ENCODE assay signal across 20 cellular contexts in the genomic region with DNA sequence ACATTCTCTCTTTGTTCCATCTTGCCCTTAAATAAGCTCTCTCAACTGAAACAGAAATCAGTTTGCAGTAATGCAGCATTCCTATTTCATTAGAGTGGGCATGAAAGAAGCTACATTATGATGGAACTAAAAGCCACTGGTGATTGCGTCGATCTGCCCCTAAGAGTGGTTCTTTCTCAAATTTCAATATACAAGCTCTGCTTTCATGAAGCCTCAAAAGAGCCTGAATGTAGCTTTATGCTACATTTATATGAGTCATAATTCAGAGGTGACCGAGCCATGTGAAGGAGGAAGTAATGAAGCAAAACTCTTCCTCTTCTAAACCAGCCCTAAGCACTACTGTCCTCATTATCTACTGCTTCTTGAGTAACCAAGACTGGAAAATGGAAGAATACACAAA.
A peak's percentile ranks its signal among the peaks of the same experiment; 100 is the strongest.
DNase-seq lines count a peak whose midpoint lies in the region; ATAC-seq lines count a peak whose summit lies in the region.
"Had no signal": no experiment of that assay in that cellular context is flagged by ENCODE, and none has a peak within 500 bp of the region (broad histone marks: within the 10 kb centered on the region; RNA-seq: fewer than 3 reads in every experiment).

No MANE protein-coding gene starts in this region.

- H3K4me1 ChIP-seq in mesenchymal stem cell (ENCODE audit: control insufficient read depth, insufficient read depth, low read depth, low read length), result no peaks in the 10 kb centered on the region

- no peak overlapping the region for H2BK12ac ChIP-seq in mesenchymal stem cell (ENCODE audit: low read length in 2 of 2)

- no peak overlapping the region for H2BK5ac ChIP-seq in mesenchymal stem cell (ENCODE audit: low read depth, low read length, poor library complexity, severe bottlenecking)

- H3K79me1 ChIP-seq in mesenchymal stem cell (replicated peaks; ENCODE audit: low read length, poor library complexity, severe bottlenecking), result no peaks in the 10 kb centered on the region

- no peak overlapping the region for H3K9ac ChIP-seq in mesenchymal stem cell (ENCODE audit: low read length)

- no peak overlapping the region for H2BK15ac ChIP-seq in mesenchymal stem cell (ENCODE audit: low read depth, poor library complexity, severe bottlenecking)

- no peak overlapping the region for H2AFZ ChIP-seq in mesenchymal stem cell (ENCODE audit: low read depth, low read length)

- WGBS in mesenchymal stem cell, result 94% methylated on average over 2 of the region's 3 CpGs

- no peak overlapping the region for H3K4me3 ChIP-seq in mesenchymal stem cell (ENCODE audit: insufficient read depth in 1 of 2, low read depth in 1 of 2, low read length in 2 of 2)
- H3K4me3 ChIP-seq: smooth muscle cell had no signal

- no peak overlapping the region for H2AK5ac ChIP-seq in mesenchymal stem cell (ENCODE audit: low read length, severe bottlenecking)

- no peak overlapping the region for H3K27ac ChIP-seq in mesenchymal stem cell (ENCODE audit: low read length, poor library complexity, severe bottlenecking)
- H3K27ac ChIP-seq: epithelial cell of prostate had no signal

- H4K91ac ChIP-seq in mesenchymal stem cell (ENCODE audit: low read length), result no peak overlapping the region

- in situ Hi-C loops in SK-MEL-5 (cut with HindIII; ENCODE audit: low pct_unique_long_range_greater_than_20kb, low sequenced_read_pairs), result no loop called here

- H3K23ac ChIP-seq in mesenchymal stem cell (ENCODE audit: low read length in 2 of 2), result no peak overlapping the region

- H3K14ac ChIP-seq in mesenchymal stem cell (ENCODE audit: low read length in 2 of 2), result no peak overlapping the region

- H4K8ac ChIP-seq in mesenchymal stem cell (ENCODE audit: low read length), result no peak overlapping the region

- H3K27me3 ChIP-seq in mesenchymal stem cell (ENCODE audit: control insufficient read depth in 1 of 2, insufficient read depth in 1 of 2, low read length in 2 of 2), result no peaks in the 10 kb centered on the region

- no peak overlapping the region for H2BK120ac ChIP-seq in mesenchymal stem cell (ENCODE audit: low read depth, low read length)

- H3K4ac ChIP-seq in mesenchymal stem cell (ENCODE audit: low read depth in 1 of 2, low read length in 2 of 2), result no peak overlapping the region

- H3K18ac ChIP-seq in mesenchymal stem cell (ENCODE audit: low read depth in 1 of 2, low read length in 2 of 2), result no peak overlapping the region

- DNase-seq in COLO829 (ENCODE audit: low spot score), result peak; percentile 86
- peak; percentile 70 for DNase-seq in HT1080 (ENCODE audit: low read depth)
- DNase-seq in SK-MEL-5 (ENCODE audit: low read depth, low spot score), result peak; percentile 91
- DNase-seq in kidney tubule cell (ENCODE audit: low spot score), result peak; percentile 33
- no peak for DNase-seq in SW 1271 (lab: John Stamatoyannopoulos, UW)
- no peak for DNase-seq in A172 (ENCODE audit: low spot score)
- no peak for DNase-seq in mesenchymal stem cell
- DNase-seq: activated CD4-positive, alpha-beta T cell treated with anti-CD3 and anti-CD28 coated beads, Interleukin-2, amount 50 U/mL, for 48 hours; activated T-cell treated with anti-CD3 and anti-CD28 coated beads, Interleukin-2, amount 50 U/mL, for 4 hours; amniotic stem cell; CD4-positive, CD25-positive, alpha-beta regulatory T cell; EL; glutamatergic neuron; NCI-H187; NCI-H774; T1000 had no signal

- no peaks in the 10 kb centered on the region for H3K36me3 ChIP-seq in mesenchymal stem cell (ENCODE audit: control insufficient read depth in 1 of 2, insufficient read depth in 2 of 2, low read depth in 1 of 2, low read length in 2 of 2)

- ATAC-seq in HG03280 (IDR thresholded peaks at IDR 0.05; ENCODE audit: unreplicated experiment), result no peak
- ATAC-seq: Right ventricle myocardium inferior had no signal

- peaks cover 16% of the 10 kb centered on the region for H3K9me3 ChIP-seq in mesenchymal stem cell (ENCODE audit: control insufficient read depth, low read length)

- H3K4me2 ChIP-seq in mesenchymal stem cell (ENCODE audit: low read length, poor library complexity, severe bottlenecking), result no peak overlapping the region
- H3K4me2 ChIP-seq: smooth muscle cell had no signal

Comparison
In these comparisons a context has a peak if more than half of its experiments do, and no peak if none do; other contexts are left out.
1. DNase-seq: peak in COLO829 (single experiment), HT1080 (single experiment), SK-MEL-5 (single experiment) and kidney tubule cell (single experiment); none in SW 1271 (0 of 2), A172 (single experiment) and mesenchymal stem cell (single experiment).